In the genomic region with DNA sequence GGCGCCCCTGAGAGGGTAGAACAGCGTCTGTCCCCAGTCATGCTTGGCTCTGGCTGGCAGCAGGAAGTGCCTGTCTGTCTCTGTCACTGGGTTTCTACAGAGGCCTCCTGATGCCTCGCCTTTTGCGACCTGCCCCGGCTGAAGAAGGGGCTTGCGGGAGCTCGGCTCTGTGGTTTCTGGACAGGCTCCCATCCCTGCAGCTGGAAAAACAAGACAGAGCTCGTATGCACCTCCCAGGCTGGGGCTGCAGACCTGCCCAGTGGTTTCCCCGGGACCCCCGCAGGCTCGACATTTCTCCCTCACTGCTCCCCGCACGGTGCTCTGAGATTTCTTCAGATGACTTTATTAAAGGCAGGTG, we compare ENCODE assay signal across 16 cellular contexts. TPM values are rescaled to one million over a fixed set of nuclear protein-coding genes. Genes with fewer than 3 reads are reported as not detected.
DNase-seq lines count a peak whose midpoint lies in the region; ATAC-seq, FAIRE-seq and TF ChIP-seq lines count a peak whose summit lies in the region.
"Had no signal": no experiment of that assay in that cellular context is flagged by ENCODE, and none has a peak within 500 bp of the region (broad histone marks: within the 10 kb centered on the region; RNA-seq: fewer than 3 reads in every experiment).

No MANE protein-coding gene starts in this region.

- H3K27ac ChIP-seq in HepG2 (ENCODE audit: extremely low read length, insufficient read depth, low read length) (no peak overlapping the region), right lobe of liver (no peak overlapping the region), left lung (no peak overlapping the region), trophoblast cell (ENCODE audit: low read depth, low read length) (no peak overlapping the region)

- no TSS peak for BruUV-seq in HepG2 (replicated peaks; lab: Mats Ljungman, UMichigan)

- H4K91ac ChIP-seq in trophoblast cell (ENCODE audit: low read depth, low read length) = no peak overlapping the region

- H2AFZ ChIP-seq in HepG2 (ENCODE audit: low read length) (no peak overlapping the region), trophoblast cell (ENCODE audit: insufficient read depth, low read length, poor library complexity) (no peak overlapping the region)

- H3K4me1 ChIP-seq in HepG2 (ENCODE audit: insufficient read depth, low read length) (peaks cover 14% of the 10 kb centered on the region; the same call in 1 of the 2 replicates), right lobe of liver (no peaks in the 10 kb centered on the region), left lung (peaks cover 3 to 4% of the 10 kb centered on the region in 2 donors), trophoblast cell (ENCODE audit: control insufficient read depth in 1 of 2, insufficient read depth in 2 of 2, low read length in 2 of 2) (no peaks in the 10 kb centered on the region)

- no peak for TF ChIP-seq EP300 in HepG2 (IDR thresholded peaks at IDR 0.05; ENCODE audit: low read depth in 2 of 2, low read length in 2 of 2)
- TF ChIP-seq EP300 in HepG2 (CRISPR knock-in tag; IDR thresholded peaks at IDR 0.05; ENCODE audit: borderline replicate concordance) = no peak

- no peak overlapping the region for H4K12ac ChIP-seq in trophoblast cell (ENCODE audit: low read depth, low read length)

- no peak overlapping the region for H2BK12ac ChIP-seq in trophoblast cell (ENCODE audit: low read length)

- CTCF ChIA-PET in HepG2 (lab: Yijun Ruan, JAX; ENCODE audit: low intra/inter-chr PET ratio, low total read pairs) = no interaction called here

- no peak overlapping the region for H4K8ac ChIP-seq in trophoblast cell (ENCODE audit: low read depth, low read length)

- no peaks in the 10 kb centered on the region for H3K79me2 ChIP-seq in HepG2 (ENCODE audit: insufficient read depth, low read length)
- no peaks in the 10 kb centered on the region for H3K79me2 ChIP-seq in trophoblast cell (ENCODE audit: control insufficient read depth, insufficient read depth, low read length, poor library complexity)

- no peak for DNase-seq in HepG2 (ENCODE audit: low spot score)
- no peak for DNase-seq in right lobe of liver
- DNase-seq in astrocyte of the cerebellum (ENCODE audit: low read depth) = peak; percentile 65
- no peak for DNase-seq in left lung
- no peak for DNase-seq in inferior parietal cortex (ENCODE audit: extremely low spot score)
- no peak for DNase-seq in trophoblast cell
- DNase-seq in activated CD8-positive, alpha-beta memory T cell treated with anti-CD3 and anti-CD28 coated beads for 24 hours = no peak
- DNase-seq: activated CD4-positive, alpha-beta T cell treated with anti-CD3 and anti-CD28 coated beads for 48 hours; DMS53; effector memory CD8-positive, alpha-beta T cell; glutamatergic neuron had no signal

- no peaks in the 10 kb centered on the region for H3K36me3 ChIP-seq in HepG2 (replicated peaks in 1 of 2; ENCODE audit: control insufficient read depth in 1 of 2, insufficient read depth in 2 of 2, low read length in 2 of 2)
- H3K36me3 ChIP-seq in right lobe of liver = no peaks in the 10 kb centered on the region
- no peaks in the 10 kb centered on the region for H3K36me3 ChIP-seq in left lung
- no peaks in the 10 kb centered on the region for H3K36me3 ChIP-seq in trophoblast cell (ENCODE audit: control insufficient read depth in 1 of 2, insufficient read depth in 2 of 2, low read length in 2 of 2)
- H3K36me3 ChIP-seq: upper lobe of left lung had no signal

- no peak overlapping the region for H2BK120ac ChIP-seq in trophoblast cell (ENCODE audit: insufficient read depth, low read length, poor library complexity)

- no peaks in the 10 kb centered on the region for H4K20me1 ChIP-seq in HepG2 (ENCODE audit: insufficient read depth, low read length)

- H3K9me3 ChIP-seq in HepG2 (ENCODE audit: low read length) (no peaks in the 10 kb centered on the region), right lobe of liver (no peaks in the 10 kb centered on the region), left lung (peaks cover 0 to 5% of the 10 kb centered on the region in 2 donors), trophoblast cell (ENCODE audit: insufficient read depth, low read depth, low read length) (peaks cover 20% of the 10 kb centered on the region)
- H3K9me3 ChIP-seq: upper lobe of left lung had no signal

- H2BK5ac ChIP-seq in trophoblast cell (ENCODE audit: low read depth, low read length, poor library complexity) = no peak overlapping the region

- no peak overlapping the region for H3K9ac ChIP-seq in HepG2 (ENCODE audit: insufficient read depth, low read depth, low read length)
- H3K9ac ChIP-seq in trophoblast cell (ENCODE audit: low read length) = no peak overlapping the region

- no peak overlapping the region for H3K18ac ChIP-seq in trophoblast cell (ENCODE audit: low read length)

- in situ Hi-C loops in HepG2 (cut with HindIII; ENCODE audit: extremely low pct_ligation_motif_present, low pct_unique_long_range_greater_than_20kb) (no loop called here), astrocyte of the cerebellum (cut with HindIII; ENCODE audit: low sequenced_read_pairs) (no loop called here)

- H3K4me3 ChIP-seq in HepG2 (replicated peaks in 1 of 3; ENCODE audit: insufficient read depth in 1 of 3, low read depth in 2 of 3, low read length in 3 of 3) (no peak overlapping the region), right lobe of liver (no peak overlapping the region), astrocyte of the cerebellum (ENCODE audit: low read depth, low read length) (no peak overlapping the region), left lung (no peak overlapping the region), trophoblast cell (ENCODE audit: low read depth, low read length) (no peak overlapping the region)
- H3K4me3 ChIP-seq: upper lobe of left lung had no signal

- H2AK5ac ChIP-seq in trophoblast cell (ENCODE audit: low read length) = no peak overlapping the region

- peak; percentile 19; the same call in 2 of the 3 replicates for ATAC-seq in HepG2
- no peak for ATAC-seq in right lobe of liver
- peak; percentile 8 for ATAC-seq in left lung
- no peak for ATAC-seq in HG02759 (IDR thresholded peaks at IDR 0.05; ENCODE audit: unreplicated experiment)
- ATAC-seq: effector memory CD8-positive, alpha-beta T cell; left colon had no signal

- intact Hi-C loops in HepG2 (cut with micrococcal nuclease; ENCODE audit: unreplicated experiment) = no loop called here
- intact Hi-C loops in right lobe of liver (cut with DNase I) = no loop called here
- intact Hi-C loops in left lung (cut with DNase I) = no loop called here

- POLR2A ChIA-PET in HepG2 (lab: Yijun Ruan, JAX) = no interaction called here

- H3K4ac ChIP-seq in trophoblast cell (ENCODE audit: low read depth, low read length) = no peak overlapping the region

- TF ChIP-seq POLR2A in HepG2 (IDR thresholded peaks at IDR 0.05; ENCODE audit: insufficient read depth in 1 of 2, low read depth in 2 of 2, low read length in 2 of 2) (no peak), right lobe of liver (IDR thresholded peaks at IDR 0.05) (no peak)

- no peaks in the 10 kb centered on the region for H3K79me1 ChIP-seq in trophoblast cell (ENCODE audit: low read length)

- TF ChIP-seq CTCF in HepG2 (CRISPR knock-in tag; IDR thresholded peaks at IDR 0.05) (no peak), right lobe of liver (IDR thresholded peaks at IDR 0.05) (no peak), astrocyte of the cerebellum (IDR thresholded peaks at IDR 0.05; ENCODE audit: low read depth, low read length, missing control alignments) (no peak), left lung (IDR thresholded peaks at IDR 0.05) (no peak)

- H3K4me2 ChIP-seq in HepG2 (ENCODE audit: low read depth, low read length) (no peak overlapping the region), trophoblast cell (ENCODE audit: low read length) (no peak overlapping the region)

- TF ChIP-seq RAD21 in HepG2 (CRISPR knock-in tag; IDR thresholded peaks at IDR 0.05) = no peak

- no peak for FAIRE-seq in HepG2 (lab: Jason Lieb, UNC)
- FAIRE-seq: GM12891 had no signal

- no peak overlapping the region for H3K23ac ChIP-seq in trophoblast cell (ENCODE audit: low read length)

- WGBS in HepG2 (ENCODE audit: low lambda C conversion rate) = 46% methylated on average over 5 of the region's 13 CpGs
- 50% methylated on average over 9 of the region's 13 CpGs for WGBS in right lobe of liver (ENCODE audit: insufficient coverage, low coverage, low lambda C conversion rate, missing lambda C conversion rate)
- WGBS in trophoblast cell (ENCODE audit: extremely low coverage, insufficient coverage, insufficient read length) = no CpG with 5 or more reads among the region's 13 CpGs

- no peak overlapping the region for H3K14ac ChIP-seq in trophoblast cell (ENCODE audit: low read length)

- H3K27me3 ChIP-seq in HepG2 (ENCODE audit: control insufficient read depth in 1 of 2, insufficient read depth in 2 of 2, low read length in 2 of 2) (peaks cover 2 to 12% of the 10 kb centered on the region in 2 experiments; a peak in 2 of 5 replicates), right lobe of liver (no peaks in the 10 kb centered on the region), left lung (peaks cover 0 to 5% of the 10 kb centered on the region in 2 donors), trophoblast cell (ENCODE audit: insufficient read depth, low read length) (no peaks in the 10 kb centered on the region)
- H3K27me3 ChIP-seq: upper lobe of left lung had no signal

RNA-seq across cellular contexts. Expression of gene SORCS2, which starts 57.0 kb away (rescaled TPM):
- 0.66 and 1.0 TPM in 2 replicates for total RNA-seq in HepG2 (2016; rRNA removed; fragmentation: Illumina TruSeq; extraction: Trizol)
- total RNA-seq in HepG2 (2016; cell fraction: cytosol; rRNA removed; fragmentation: Illumina TruSeq; extraction: Trizol; ENCODE audit: low read depth) = 0.09 and 0.10 TPM in 2 replicates
- total RNA-seq in HepG2 (2016; cell fraction: insoluble cytoplasmic fraction; rRNA removed; fragmentation: Illumina TruSeq; extraction: Trizol) = 0.46 and 0.71 TPM in 2 replicates
- total RNA-seq in HepG2 (2016; cell fraction: membrane; rRNA removed; fragmentation: Illumina TruSeq; extraction: Trizol) = 0.43 and 0.55 TPM in 2 replicates
- total RNA-seq in HepG2 (2016; cell fraction: nucleus; rRNA removed; fragmentation: Illumina TruSeq; extraction: Trizol) = 1.9 and 2.0 TPM in 2 replicates
- 0.82 and 2.6 TPM in 2 replicates for polyA plus RNA-seq in HepG2 (2011; rRNA removed)
- 0.35 and 0.82 TPM in 2 replicates for polyA plus RNA-seq in HepG2 (2011; cell fraction: cytosol; rRNA removed)
- polyA plus RNA-seq in HepG2 (2011; cell fraction: nucleus; rRNA removed) = 10.2 and 19.2 TPM in 2 replicates
- 3.3 and 4.5 TPM in 2 replicates for polyA plus RNA-seq in HepG2 (2012)
- 0.06 and 0.07 TPM in 2 replicates for polyA plus RNA-seq in HepG2 (2016; cell fraction: cytosol; fragmentation: Illumina TruSeq; extraction: Trizol; ENCODE audit: low read depth)
- 0.38 and 1.0 TPM in 2 replicates for polyA plus RNA-seq in HepG2 (2016; cell fraction: insoluble cytoplasmic fraction; fragmentation: Illumina TruSeq; extraction: Trizol; ENCODE audit: low read depth)
- 0.13 and 0.14 TPM in 2 replicates for polyA plus RNA-seq in HepG2 (2016; cell fraction: membrane; fragmentation: Illumina TruSeq; extraction: Trizol; ENCODE audit: low read depth)
- 2.4 and 2.8 TPM in 2 replicates for polyA plus RNA-seq in HepG2 (2016; cell fraction: nucleus; fragmentation: Illumina TruSeq; extraction: Trizol; ENCODE audit: insufficient read depth, low read depth)
- polyA minus RNA-seq in HepG2 (2011; rRNA and poly(A)+ RNA removed; ENCODE audit: low replicate concordance) = 1.1 and 3.6 TPM in 2 replicates
- 0.62 and 0.99 TPM in 2 replicates for polyA minus RNA-seq in HepG2 (2011; cell fraction: cytosol; rRNA and poly(A)+ RNA removed)
- polyA minus RNA-seq in HepG2 (2011; cell fraction: nucleus; rRNA and poly(A)+ RNA removed) = 1.0 and 2.5 TPM in 2 replicates
- total RNA-seq in right lobe of liver = 1 to 10 TPM in 5 of 6 experiments, under 1 TPM in 1; 0.18 to 6.2 (median 3.1) TPM
- 1 to 10 TPM; 6.5 to 9.6 TPM for total RNA-seq in left lung
- polyA plus RNA-seq in trophoblast cell (2013) = 0.14 and 0.26 TPM in 2 replicates
- total RNA-seq: T-helper 1 cell treated with Interleukin-12 subunit alpha and Interleukin-12 subunit beta and Interleukin-4 antibody, amounts not matched to agents 30 ng/mL and 1 ng/mL, for 36 hours had no signal

Comparison
In these comparisons a context has a peak if more than half of its experiments do, and no peak if none do; other contexts are left out.
1. ATAC-seq: peak in HepG2 (single experiment) and left lung (single experiment); none in right lobe of liver (0 of 4) and HG02759 (single experiment).